In genomic region chr3:64595253-64595694, GRCh38 we compare ENCODE assay signal across 13 cellular contexts.
DNase-seq lines count a peak whose midpoint lies in the region; ATAC-seq, FAIRE-seq and TF ChIP-seq lines count a peak whose summit lies in the region.
"Had no signal": no experiment of that assay in that cellular context is flagged by ENCODE, and none has a peak within 500 bp of the region (broad histone marks: within the 10 kb centered on the region; RNA-seq: fewer than 3 reads in every experiment).

No MANE protein-coding gene starts in this region.

- ATAC-seq in foreskin keratinocyte (peak; percentile 90), pancreas (peak in 3 of 4 donors; percentile 53 to 62 (median 59)), GM19023 (IDR thresholded peaks at IDR 0.05; ENCODE audit: unreplicated experiment) (no peak), HG02938 (IDR thresholded peaks at IDR 0.05; ENCODE audit: unreplicated experiment) (no peak), GM18867 (IDR thresholded peaks at IDR 0.05; ENCODE audit: unreplicated experiment) (no peak)

- no peak overlapping the region for H3K9ac ChIP-seq in adipocyte (ENCODE audit: low read length)

- no peak overlapping the region for H3K4me3 ChIP-seq in adipocyte (ENCODE audit: low read length)
- no peak overlapping the region for H3K4me3 ChIP-seq in pancreas
- H3K4me3 ChIP-seq: HAP-1 had no signal

- H3K9me3 ChIP-seq in adipocyte (ENCODE audit: control insufficient read depth, low read length), result no peaks in the 10 kb centered on the region
- no peaks in the 10 kb centered on the region for H3K9me3 ChIP-seq in pancreas
- H3K9me3 ChIP-seq: HAP-1 had no signal

- WGBS in pancreas, 2 donors, result 56 to 71% methylated on average over 5 of the region's 5 CpGs

- H3K4me1 ChIP-seq in adipocyte (ENCODE audit: control insufficient read depth, insufficient read depth, low read length) (peaks cover 10% of the 10 kb centered on the region), foreskin keratinocyte (no peaks in the 10 kb centered on the region), pancreas (no peaks in the 10 kb centered on the region)

- intact Hi-C loops in pancreas (cut with DNase I), result no loop called here

- peaks cover 64% of the 10 kb centered on the region for H3K36me3 ChIP-seq in adipocyte (ENCODE audit: control insufficient read depth, insufficient read depth, low read length, severe bottlenecking)
- H3K36me3 ChIP-seq in pancreas, result no peaks in the 10 kb centered on the region
- H3K36me3 ChIP-seq: HAP-1 had no signal

- H3K27me3 ChIP-seq in adipocyte (replicated peaks; ENCODE audit: control insufficient read depth, insufficient read depth, low read length) (peaks cover 19% of the 10 kb centered on the region), foreskin keratinocyte (peaks cover 9% of the 10 kb centered on the region), pancreas (no peaks in the 10 kb centered on the region)

- FAIRE-seq in pancreas (lab: Jason Lieb, UNC), result no peak

- DNase-seq in Ammon's horn (ENCODE audit: low spot score) (peak; percentile 33), adipocyte (ENCODE audit: low read depth) (peak; percentile 71), foreskin keratinocyte (peak; percentile 89 to 91), pancreas (peak in 1 of 6 donors; percentile 14), DMS 273 (lab: John Stamatoyannopoulos, UW; ENCODE audit: unreplicated experiment) (no peak)
- DNase-seq: activated effector memory CD4-positive, alpha-beta T cell treated with anti-CD3 and anti-CD28 coated beads, Interleukin-2, amount 50 U/mL, for 16 hours; head of caudate nucleus; NCI-H526 treated with DMSO at 0.1 percent for 48 hours had no signal

- TF ChIP-seq CTCF in foreskin keratinocyte (conservative IDR thresholded peaks at IDR 0.05) (no peak), pancreas (IDR thresholded peaks at IDR 0.05) (no peak)

- H3K27ac ChIP-seq in foreskin keratinocyte (no peak overlapping the region), pancreas (no peak overlapping the region)
- H3K27ac ChIP-seq: C4-2B had no signal

Comparison
In these comparisons a context has a peak if more than half of its experiments do, and no peak if none do; other contexts are left out.
1. ATAC-seq: peak in foreskin keratinocyte (single experiment) and pancreas (3 of 4); none in GM19023 (single experiment), HG02938 (single experiment) and GM18867 (single experiment).